ENCODE assay signal across 25 cellular contexts in genomic region chr1:106226550-106226949, GRCh38.
"Had no signal": no experiment of that assay in that cellular context is flagged by ENCODE, and none has a peak within 500 bp of the region (broad histone marks: within the 10 kb centered on the region; RNA-seq: fewer than 3 reads in every experiment).

No MANE protein-coding gene starts in this region.

- H3K36me3 ChIP-seq: stomach, suprapubic skin, thoracic aorta, thyroid gland, tibial artery, tibial nerve, transverse colon, upper lobe of left lung, upper lobe of right lung, uterus, vagina had no signal

- H3K27ac ChIP-seq: stomach, suprapubic skin, testis, thoracic aorta, thyroid gland, tibial artery, tibial nerve, transverse colon, upper lobe of left lung, upper lobe of right lung, uterus, vagina had no signal

- H3K4me3 ChIP-seq: stomach, suprapubic skin, testis, thoracic aorta, thyroid gland, tibial artery, tibial nerve, transverse colon, upper lobe of left lung, upper lobe of right lung, uterus, vagina had no signal

- ATAC-seq: stimulated activated effector memory CD8-positive, alpha-beta T cell treated with anti-CD3 and anti-CD28 coated beads, Interleukin-12 subunit alpha, Interleukin-12 subunit beta, amount 100 ng/mL, for 72 hours; stimulated activated memory B cell treated with anti-CD40 and anti-IgM and Interleukin-4, amounts not matched to agents 10 μg/mL and 1 μg/mL and 100 μg/mL, for 72 hours; stimulated activated naive B cell treated with anti-CD40 and anti-IgM and Interleukin-4, amounts not matched to agents 10 μg/mL and 1 μg/mL and 100 μg/mL, for 72 hours; stimulated activated naive CD8-positive, alpha-beta T cell treated with anti-CD3 and anti-CD28 coated beads, Interleukin-15, amount 100 ng/mL, for 72 hours; stimulated activated naive CD8-positive, alpha-beta T cell treated with anti-CD3 and anti-CD28 coated beads, Interleukin-15, Interleukin-2, amounts not matched to agents 100 U/mL and 50 U/mL, for 24 hours; upper lobe of right lung had no signal

- H3K27me3 ChIP-seq: stomach, suprapubic skin, testis, thyroid gland, tibial artery, tibial nerve, transverse colon, upper lobe of left lung, upper lobe of right lung, uterus, vagina had no signal

- H3K9me3 ChIP-seq: suprapubic skin, testis, thoracic aorta, thyroid gland, tibial artery, tibial nerve, transverse colon, upper lobe of left lung, upper lobe of right lung, uterus, vagina had no signal

- DNase-seq: stimulated activated CD4-positive, alpha-beta T cell treated with anti-CD3 and anti-CD28 coated beads, Interleukin-2, amount 100 ng/mL, for 48 hours; stimulated activated CD4-positive, alpha-beta T cell treated with anti-CD3 and anti-CD28 coated beads, Interleukin-4, amount 100 ng/mL, for 1 hour; stimulated activated CD4-positive, alpha-beta T cell treated with anti-CD3 and anti-CD28 coated beads, Interleukin-4, amount 100 ng/mL, for 24 hours; stimulated activated CD4-positive, alpha-beta T cell treated with anti-CD3 and anti-CD28 coated beads, Interleukin-4, amount 100 ng/mL, for 4 hours; stimulated activated CD8-positive, alpha-beta memory T cell treated with anti-CD3 and anti-CD28 coated beads, Interleukin-4, amount 100 ng/mL, for 48 hours; stimulated activated naive B cell treated with anti-CD40 and anti-IgM and Interleukin-4, amounts not matched to agents 10 μg/mL and 1 μg/mL and 100 μg/mL, for 72 hours; stimulated activated naive CD4-positive, alpha-beta T cell; stimulated activated naive CD8-positive, alpha-beta T cell treated with anti-CD3 and anti-CD28 coated beads, Interleukin-15, amount 100 ng/mL, for 72 hours; stimulated activated naive CD8-positive, alpha-beta T cell treated with anti-CD3 and anti-CD28 coated beads, Interleukin-15, Interleukin-2, amounts not matched to agents 100 U/mL and 50 U/mL, for 24 hours; stomach; substantia nigra; testis; thyroid gland; tibial artery; transverse colon; trophoblast cell; upper lobe of left lung; upper lobe of right lung; uterus had no signal
